Comparison of ENCODE assay signal across 9 cellular contexts in the genomic region with DNA sequence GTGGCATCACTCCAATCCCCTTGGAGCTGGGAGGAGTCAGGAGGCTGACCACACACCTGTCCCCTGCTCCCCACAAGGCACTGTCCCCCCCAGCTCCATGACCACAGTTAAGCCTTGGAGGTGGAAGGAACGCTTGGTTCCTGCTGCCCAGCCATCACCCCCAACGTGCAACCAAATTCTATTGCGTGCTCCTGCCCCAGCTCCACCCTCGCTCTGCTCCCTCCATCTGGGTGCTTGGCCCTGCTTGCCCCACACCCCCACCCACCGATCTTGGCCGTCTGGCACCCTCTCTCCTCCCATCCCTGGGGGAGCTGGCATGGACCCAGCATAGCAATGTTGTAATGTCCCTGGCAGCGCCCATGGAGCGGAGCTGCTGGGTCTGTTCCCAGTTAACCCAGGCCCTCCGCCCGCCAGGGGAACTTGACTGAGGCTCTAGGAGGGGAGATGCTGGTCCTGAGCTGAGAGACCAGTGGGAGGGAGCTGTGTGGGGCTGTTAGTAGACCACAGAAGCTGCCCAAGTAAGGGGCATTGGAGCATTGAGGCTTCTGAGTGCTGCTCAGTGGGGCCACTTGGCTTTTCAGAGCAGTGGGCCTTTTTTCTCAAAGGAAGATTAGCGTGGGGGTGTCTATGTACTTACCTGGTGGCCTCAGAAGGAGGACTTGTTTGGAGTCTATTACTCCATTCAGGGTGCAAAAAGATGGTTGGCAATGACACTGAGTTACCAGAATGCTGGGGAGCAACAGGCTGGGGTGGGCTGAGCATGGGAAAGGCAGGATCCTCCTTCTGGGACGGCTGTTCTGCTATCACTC. TPM values are rescaled to one million over a fixed set of nuclear protein-coding genes. Genes with fewer than 3 reads are reported as not detected.
A peak's percentile ranks its signal among the peaks of the same experiment; 100 is the strongest.
DNase-seq lines count a peak whose midpoint lies in the region; ATAC-seq, FAIRE-seq and TF ChIP-seq lines count a peak whose summit lies in the region.
"Had no signal": no experiment of that assay in that cellular context is flagged by ENCODE, and none has a peak within 500 bp of the region (broad histone marks: within the 10 kb centered on the region; RNA-seq: fewer than 3 reads in every experiment).

No MANE protein-coding gene starts in this region.

- H3K9me2 ChIP-seq in Loucy (replicated peaks; ENCODE audit: low read depth, low read length) (no peaks in the 10 kb centered on the region), OCI-LY7 (ENCODE audit: insufficient read depth, low read length) (no peaks in the 10 kb centered on the region)

- H3F3A ChIP-seq in Loucy (ENCODE audit: low read depth) = 0 out of 2 replicates have a peak, but pooled peaks cover 3% of the 10 kb centered on the region

- H3K4me3 ChIP-seq in A549 (no peak overlapping the region), Loucy (ENCODE audit: low read length, poor library complexity, severe bottlenecking) (peak overlapping the region; percentile 91), ectodermal cell (ENCODE audit: insufficient read depth, low read depth, low read length) (peak overlapping the region; percentile 86), muscle layer of duodenum (ENCODE audit: low read depth in 1 of 2, low read length in 2 of 2) (peak overlapping the region; percentile 52 to 91), OCI-LY7 (ENCODE audit: low read depth, low read length, poor library complexity, severe bottlenecking) (no peak overlapping the region)

- H3K36me3 ChIP-seq in Loucy (ENCODE audit: insufficient read depth, low read length) (no peaks in the 10 kb centered on the region), ectodermal cell (ENCODE audit: control insufficient read depth, insufficient read depth, low read length) (no peaks in the 10 kb centered on the region), muscle layer of duodenum (ENCODE audit: control insufficient read depth in 1 of 2, insufficient read depth in 2 of 2, low read length in 2 of 2) (no peaks in the 10 kb centered on the region), OCI-LY7 (ENCODE audit: insufficient read depth, low read length) (no peaks in the 10 kb centered on the region)
- H3K36me3 ChIP-seq: adrenal gland had no signal

- DNase-seq in A549 (ENCODE audit: low read depth in 1 of 2, low spot score in 1 of 2) (no peak), OCI-LY7 (ENCODE audit: low spot score) (no peak), iPS-NIHi7 (ENCODE audit: extremely low spot score) (no peak), MV-4-11 (lab: John Stamatoyannopoulos, UW) (no peak)

- no peaks in the 10 kb centered on the region for H3K27me3 ChIP-seq in Loucy (ENCODE audit: insufficient read depth, low read length, poor library complexity, severe bottlenecking)
- peaks cover 18% of the 10 kb centered on the region for H3K27me3 ChIP-seq in ectodermal cell (ENCODE audit: control insufficient read depth, insufficient read depth, low read length, poor library complexity, severe bottlenecking)
- H3K27me3 ChIP-seq in muscle layer of duodenum (ENCODE audit: low read depth, low read length) = no peaks in the 10 kb centered on the region
- H3K27me3 ChIP-seq: adrenal gland had no signal

- no peaks in the 10 kb centered on the region for H3K9me3 ChIP-seq in A549
- no peaks in the 10 kb centered on the region for H3K9me3 ChIP-seq in Loucy (ENCODE audit: insufficient read depth, low read depth, low read length)
- H3K9me3 ChIP-seq in ectodermal cell (ENCODE audit: control insufficient read depth, low read length) = no peaks in the 10 kb centered on the region
- H3K9me3 ChIP-seq in muscle layer of duodenum (ENCODE audit: control insufficient read depth in 1 of 2, low read length in 2 of 2) = no peaks in the 10 kb centered on the region
- H3K9me3 ChIP-seq in OCI-LY7 (ENCODE audit: low read length) = no peaks in the 10 kb centered on the region
- H3K9me3 ChIP-seq: adrenal gland had no signal

- WGBS in A549 (ENCODE audit: missing lambda C conversion rate) = 59% methylated on average over 8 of the region's 12 CpGs
- 79 to 80% methylated on average over 12 of the region's 12 CpGs for WGBS in ectodermal cell, 2 experiments

- H4K20me1 ChIP-seq in Loucy (ENCODE audit: insufficient read depth, low read length, poor library complexity, severe bottlenecking) (peaks cover 6% of the 10 kb centered on the region), OCI-LY7 (ENCODE audit: insufficient read depth, low read length) (no peaks in the 10 kb centered on the region)

- POLR2A ChIA-PET in A549 (lab: Yijun Ruan, JAX) = no interaction called here
- POLR2A ChIA-PET in OCI-LY7 (lab: Charles Lee) = no interaction called here

- intact Hi-C loops in OCI-LY7 (cut with micrococcal nuclease; ENCODE audit: unreplicated experiment) = loop anchor here (2.0 kb wide), 1 partner anchor 359 kb away; no protein-coding TSS in a partner anchor

- no peak for TF ChIP-seq RAD21 in A549 (conservative IDR thresholded peaks at IDR 0.05 in 1 of 2, IDR thresholded peaks at IDR 0.05 in 1 of 2)

- TF ChIP-seq EP300 in A549 (IDR thresholded peaks at IDR 0.05) = no peak

- no peak for TF ChIP-seq POLR2A in A549 (IDR thresholded peaks at IDR 0.05; ENCODE audit: low read length)

- H3K79me2 ChIP-seq in Loucy (ENCODE audit: insufficient read depth, low read length) (peaks cover 54% of the 10 kb centered on the region), OCI-LY7 (ENCODE audit: insufficient read depth, low read depth, low read length) (no peaks in the 10 kb centered on the region)

- ATAC-seq in A549 = no peak
- no peak for ATAC-seq in HG03354 (IDR thresholded peaks at IDR 0.05; ENCODE audit: poor library complexity, severe bottlenecking, unreplicated experiment)

- CTCF ChIA-PET in A549 (lab: Yijun Ruan, JAX) (interaction anchor here (1.3 to 3.2 kb wide), 5 partner anchors 9 to 360 kb away, joined by 6 to 40 read pairs (median 18); no protein-coding TSS in a partner anchor), OCI-LY7 (lab: Charles Lee; ENCODE audit: unreplicated experiment) (interaction anchor here (0.7 kb wide), 1 partner anchor 45 kb away, joined by 4 read pairs; no protein-coding TSS in a partner anchor)

- H3K4me2 ChIP-seq in A549 (peak overlapping the region; percentile 83; the same call in 1 of the 3 replicates), Loucy (ENCODE audit: low read depth, low read length, poor library complexity, severe bottlenecking) (peak overlapping the region; percentile 99), OCI-LY7 (ENCODE audit: low read length) (no peak overlapping the region)

- no peak for TF ChIP-seq CTCF in A549 (IDR thresholded peaks at IDR 0.05)
- TF ChIP-seq CTCF in Loucy (conservative IDR thresholded peaks at IDR 0.05; ENCODE audit: low read length) = no peak
- TF ChIP-seq CTCF in OCI-LY7 (conservative IDR thresholded peaks at IDR 0.05; ENCODE audit: low read length) = no peak

- H3K27ac ChIP-seq in A549 (no peak overlapping the region), ectodermal cell (ENCODE audit: insufficient read depth, low read depth, low read length, poor library complexity, severe bottlenecking) (no peak overlapping the region), muscle layer of duodenum (ENCODE audit: low read length) (no peak overlapping the region), OCI-LY7 (ENCODE audit: low read depth, low read length, poor library complexity, severe bottlenecking) (no peak overlapping the region)
- H3K27ac ChIP-seq: adrenal gland had no signal

- H3K4me1 ChIP-seq in A549 = no peaks in the 10 kb centered on the region
- H3K4me1 ChIP-seq in Loucy (ENCODE audit: insufficient read depth, low read length, poor library complexity, severe bottlenecking) = peaks cover 56% of the 10 kb centered on the region
- no peaks in the 10 kb centered on the region for H3K4me1 ChIP-seq in ectodermal cell (ENCODE audit: control insufficient read depth, insufficient read depth, low read length)
- H3K4me1 ChIP-seq in muscle layer of duodenum (ENCODE audit: control insufficient read depth in 1 of 2, insufficient read depth in 2 of 2, low read length in 2 of 2) = peaks cover 0 to 19% of the 10 kb centered on the region in 2 donors
- H3K4me1 ChIP-seq in OCI-LY7 (ENCODE audit: insufficient read depth, low read length, poor library complexity, severe bottlenecking) = peaks cover 6% of the 10 kb centered on the region

- no peak for FAIRE-seq in A549 (lab: Jason Lieb, UNC)

- no TSS peak for BruUV-seq in OCI-LY7 (replicated peaks; lab: Mats Ljungman, UMichigan)

- H2AFZ ChIP-seq in Loucy (ENCODE audit: low read length) (peak overlapping the region; percentile 79; the same call in 1 of the 2 replicates), OCI-LY7 (ENCODE audit: low read length) (no peak overlapping the region)

- H3K9ac ChIP-seq in Loucy (ENCODE audit: low read depth, low read length, poor library complexity, severe bottlenecking) = peak overlapping the region; percentile 98

RNA-seq across cellular contexts. Expression of a gene that starts 1.1 kb away (rescaled TPM):
- 0.26 and 0.32 TPM in 2 replicates for polyA plus RNA-seq in A549 (2011; rRNA removed)
- 0.09 and 0.10 TPM in 2 replicates for polyA plus RNA-seq in A549 (2012; cell fraction: cytosol; rRNA removed)
- 0.35 and 0.86 TPM in 2 replicates for polyA plus RNA-seq in A549 (2012; cell fraction: nucleus; rRNA removed)
- 0.14 to 0.37 TPM (median 0.22 TPM) in 3 replicates for polyA plus RNA-seq in A549 (2017; fragmentation: RNase III; extraction: RNeasy Plus Mini Kit Qiagen cat#74134 plus additional on column Dnase treatment)
- 1.1 and 1.2 TPM in 2 replicates for polyA minus RNA-seq in A549 (2011; rRNA and poly(A)+ RNA removed)
- polyA plus RNA-seq in ectodermal cell (2013, experiment 1 of 4) = 12.2 TPM
- 13.0 TPM for polyA plus RNA-seq in ectodermal cell (2013, experiment 2 of 4)
- polyA plus RNA-seq in ectodermal cell (2013, experiment 3 of 4) = 12.1 TPM
- polyA plus RNA-seq in ectodermal cell (2013, experiment 4 of 4) = 14.1 TPM
- 0.15 and 0.41 TPM in 2 replicates for total RNA-seq in OCI-LY7 (2014; rRNA removed; shearing (Covaris generic))
- 0.33 and 0.57 TPM in 2 replicates for total RNA-seq in OCI-LY7 (2022)

RNA-seq across cellular contexts. Expression of a gene that starts 29.6 kb away (rescaled TPM):
- polyA plus RNA-seq in A549 (2011; rRNA removed) (0.04 TPM in 1 of 2 replicates, not detected in the other), A549 (2017; fragmentation: RNase III; extraction: RNeasy Plus Mini Kit Qiagen cat#74134 plus additional on column Dnase treatment) (not detected in 3 replicates)
- polyA plus RNA-seq in A549 (2012; cell fraction: cytosol; rRNA removed) = not detected in 2 replicates
- 0.01 and 0.05 TPM in 2 replicates for polyA plus RNA-seq in A549 (2012; cell fraction: nucleus; rRNA removed)
- not detected in 2 replicates for polyA minus RNA-seq in A549 (2011; rRNA and poly(A)+ RNA removed)
- not detected for polyA plus RNA-seq in ectodermal cell (2013, experiment 1 of 4)
- not detected for polyA plus RNA-seq in ectodermal cell (2013, experiment 2 of 4)
- polyA plus RNA-seq in ectodermal cell (2013, experiment 3 of 4) = 0.05 TPM
- not detected for polyA plus RNA-seq in ectodermal cell (2013, experiment 4 of 4)
- total RNA-seq in OCI-LY7 (2014; rRNA removed; shearing (Covaris generic)) = not detected in 2 replicates
- total RNA-seq in OCI-LY7 (2022) = not detected in 2 replicates

Comparison
In these comparisons a context has a peak if more than half of its experiments do, and no peak if none do; other contexts are left out.
1. H3K4me3 ChIP-seq: peak in Loucy (single experiment), ectodermal cell (single experiment) and muscle layer of duodenum (2 of 2); none in A549 (single experiment) and OCI-LY7 (single experiment).